In the genomic region with DNA sequence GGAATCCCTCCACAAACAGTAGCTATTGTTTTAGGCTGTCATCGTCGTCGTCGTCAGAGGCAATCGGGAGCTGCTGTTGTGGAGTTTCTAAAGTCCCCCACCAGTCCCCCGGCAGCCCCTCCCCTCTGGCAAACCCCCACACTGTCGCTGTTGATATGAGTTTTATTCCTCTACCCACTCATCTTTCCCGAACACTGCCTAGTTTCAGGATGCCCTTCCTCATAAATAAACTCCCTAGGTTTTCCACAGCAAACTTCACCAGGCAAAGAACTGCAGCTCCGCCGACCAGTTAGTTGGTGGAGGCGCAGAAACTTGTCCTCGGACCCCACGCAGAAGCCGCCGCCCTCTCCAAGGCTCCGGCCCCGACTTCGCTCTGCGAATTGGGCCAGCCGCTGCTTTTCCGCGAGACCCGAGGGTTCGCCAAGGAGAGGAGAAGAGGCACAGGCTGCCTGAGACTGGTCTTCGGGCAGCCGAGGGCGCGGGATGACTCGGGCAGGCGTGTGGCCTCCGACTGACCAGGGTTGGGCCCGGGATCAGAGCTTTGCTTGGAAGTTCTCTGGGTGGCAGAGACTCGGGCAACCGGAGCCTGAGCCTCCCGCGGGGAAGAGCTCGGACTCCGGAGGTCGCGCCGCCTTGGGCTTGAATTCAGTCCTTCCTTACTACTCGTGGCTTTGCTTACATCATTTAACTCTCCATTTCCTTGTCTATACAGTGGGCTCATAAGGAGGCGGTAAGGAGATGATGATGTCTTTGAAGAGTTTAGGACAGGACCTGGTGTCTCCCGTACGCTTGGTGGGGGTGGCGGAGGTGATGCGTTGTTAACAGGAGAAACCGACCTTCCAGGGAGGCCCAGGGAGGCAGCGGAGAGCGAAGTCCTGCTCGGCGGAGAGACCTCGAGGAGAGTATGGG, we compare ENCODE assay signal across 21 cellular contexts. TPM values are rescaled to one million over a fixed set of nuclear protein-coding genes. Genes with fewer than 3 reads are reported as not detected.
DNase-seq lines count a peak whose midpoint lies in the region; ATAC-seq lines count a peak whose summit lies in the region.
"Had no signal": no experiment of that assay in that cellular context is flagged by ENCODE, and none has a peak within 500 bp of the region (broad histone marks: within the 10 kb centered on the region; RNA-seq: fewer than 3 reads in every experiment).

No MANE protein-coding gene starts in this region.

- H3K4me1 Mint-ChIP-seq in activated CD4-positive, alpha-beta T cell treated with anti-CD3 and anti-CD28 coated beads, Interleukin-2, amount 10 ng/mL, durations not matched to agents 24 days and 14 days: peaks cover 7% of the 10 kb centered on the region
- H3K4me1 Mint-ChIP-seq in IgD-negative memory B cell: peaks cover 6 to 14% (median 10%) of the 10 kb centered on the region in 3 donors
- peaks cover 31 to 37% (median 34%) of the 10 kb centered on the region in 3 donors for H3K4me1 Mint-ChIP-seq in T-cell

- intact Hi-C loops in activated CD4-positive, alpha-beta T cell treated with anti-CD3 and anti-CD28 coated beads, Interleukin-2, amount 10 ng/mL, durations not matched to agents 24 days and 14 days (cut with micrococcal nuclease): loop anchor here (1.0 to 10.0 kb wide), 4 partner anchors 10 to 103 kb away; no protein-coding TSS in a partner anchor

- peaks cover 2% of the 10 kb centered on the region for H3K36me3 Mint-ChIP-seq in activated CD4-positive, alpha-beta T cell treated with anti-CD3 and anti-CD28 coated beads, Interleukin-2, amount 10 ng/mL, durations not matched to agents 24 days and 14 days (ENCODE audit: low read depth)
- H3K36me3 Mint-ChIP-seq in IgD-negative memory B cell (no peaks in the 10 kb centered on the region), T-cell (no peaks in the 10 kb centered on the region)

- CTCF ChIA-PET in T-cell (lab: Charles Lee): no interaction called here

- POLR2A ChIA-PET in T-cell (lab: Charles Lee): no interaction called here

- H3K4me3 Mint-ChIP-seq in activated CD4-positive, alpha-beta T cell treated with anti-CD3 and anti-CD28 coated beads, Interleukin-2, amount 10 ng/mL, durations not matched to agents 24 days and 14 days: no peak overlapping the region
- peak overlapping the region in 2 of 4 donors; percentile 70 to 82 for H3K4me3 Mint-ChIP-seq in IgD-negative memory B cell
- H3K4me3 Mint-ChIP-seq in T-cell: peak overlapping the region in 1 of 3 donors; percentile 54

- H3K27me3 Mint-ChIP-seq in activated CD4-positive, alpha-beta T cell treated with anti-CD3 and anti-CD28 coated beads, Interleukin-2, amount 10 ng/mL, durations not matched to agents 24 days and 14 days: peaks cover 88% of the 10 kb centered on the region
- peaks cover 78% of the 10 kb centered on the region for H3K27me3 Mint-ChIP-seq in IgD-negative memory B cell
- peaks cover 89 to 92% of the 10 kb centered on the region in 2 donors for H3K27me3 Mint-ChIP-seq in T-cell

- no peaks in the 10 kb centered on the region for H3K36me3 ChIP-seq in iPS-15b (ENCODE audit: control insufficient read depth, insufficient read depth, low read length)
- H3K36me3 ChIP-seq: brain microvascular endothelial cell, upper lobe of right lung had no signal

- ATAC-seq in HG03175 (IDR thresholded peaks at IDR 0.05; ENCODE audit: unreplicated experiment) (no peak), T-cell (replicated peaks in 1 of 4) (no peak)
- ATAC-seq: esophagus mucosa, upper lobe of right lung had no signal

- H3K27ac Mint-ChIP-seq in activated CD4-positive, alpha-beta T cell treated with anti-CD3 and anti-CD28 coated beads, Interleukin-2, amount 10 ng/mL, durations not matched to agents 24 days and 14 days: peak overlapping the region; percentile 50
- H3K27ac Mint-ChIP-seq in IgD-negative memory B cell: peak overlapping the region; percentile 67 to 90 (median 85)
- no peak overlapping the region for H3K27ac Mint-ChIP-seq in T-cell
- H3K27ac Mint-ChIP-seq: activated naive CD4-positive, alpha-beta T cell treated with anti-CD3 and anti-CD28 coated beads for 36 hours had no signal

- peaks cover 3% of the 10 kb centered on the region for H3K4me1 ChIP-seq in iPS-15b (ENCODE audit: control insufficient read depth, insufficient read depth, low read length)
- H3K4me1 ChIP-seq: upper lobe of right lung had no signal

- H3K9ac ChIP-seq in iPS-15b (ENCODE audit: low read depth, low read length): no peak overlapping the region

- H3K9me3 Mint-ChIP-seq in activated CD4-positive, alpha-beta T cell treated with anti-CD3 and anti-CD28 coated beads, Interleukin-2, amount 10 ng/mL, durations not matched to agents 24 days and 14 days: peaks cover 5% of the 10 kb centered on the region
- peaks cover 0 to 12% (median 11%) of the 10 kb centered on the region in 3 donors for H3K9me3 Mint-ChIP-seq in IgD-negative memory B cell
- no peaks in the 10 kb centered on the region for H3K9me3 Mint-ChIP-seq in T-cell
- H3K9me3 Mint-ChIP-seq: activated naive CD4-positive, alpha-beta T cell treated with anti-CD3 and anti-CD28 coated beads for 36 hours had no signal

- no peaks in the 10 kb centered on the region for H3K9me3 ChIP-seq in iPS-15b (ENCODE audit: control insufficient read depth, insufficient read depth, low read length)
- H3K9me3 ChIP-seq: upper lobe of right lung had no signal

- DNase-seq in activated CD4-positive, alpha-beta T cell treated with anti-CD3 and anti-CD28 coated beads, Interleukin-2, amount 10 ng/mL, durations not matched to agents 24 days and 14 days: peak; percentile 58
- DNase-seq in activated CD4-positive, alpha-beta T cell treated with anti-CD3 and anti-CD28 coated beads, Interleukin-2, amount 50 U/mL, for 4 hours: no peak
- DNase-seq in retina (peak; percentile 53), T-cell (no peak), NCI-H345 treated with DMSO at 0.1 percent for 48 hours (lab: John Stamatoyannopoulos, UW; ENCODE audit: unreplicated experiment) (no peak)
- DNase-seq: activated naive CD4-positive, alpha-beta T cell treated with anti-CD3 and anti-CD28 coated beads for 36 hours; brain microvascular endothelial cell; C1 segment of cervical spinal cord; cortex of kidney; IMR-90; NCI-H2029; NCI-H510A; stimulated activated CD4-positive, alpha-beta T cell treated with anti-CD3 and anti-CD28 coated beads, Interleukin-12 subunit alpha, Interleukin-12 subunit beta, amount 100 ng/mL, for 4 hours; stimulated activated naive CD4-positive, alpha-beta T cell treated with Interleukin-2 at 50 U/mL for 16 hours; upper lobe of right lung had no signal

- H3K27me3 ChIP-seq in iPS-15b (ENCODE audit: control insufficient read depth, insufficient read depth, low read length): peaks cover 99% of the 10 kb centered on the region

- peak overlapping the region; percentile 22 for H3K4me3 ChIP-seq in iPS-15b (ENCODE audit: low read depth, low read length)
- H3K4me3 ChIP-seq: upper lobe of right lung had no signal

RNA-seq across cellular contexts. Expression of gene PDX1, which starts 7.9 kb away (rescaled TPM):
- total RNA-seq in activated CD4-positive, alpha-beta T cell treated with anti-CD3 and anti-CD28 coated beads, Interleukin-2, amount 10 ng/mL, durations not matched to agents 24 days and 14 days: not detected in 2 replicates
- not detected for polyA plus RNA-seq in IgD-negative memory B cell
- total RNA-seq in T-cell: not detected
- total RNA-seq: activated naive CD4-positive, alpha-beta T cell treated with anti-CD3 and anti-CD28 coated beads for 36 hours; esophagus mucosa; IMR-90; pulmonary artery endothelial cell; upper lobe of right lung had no signal
- polyA plus RNA-seq: IMR-90 had no signal

RNA-seq across cellular contexts. Expression of gene CDX2, which starts 41.4 kb away (rescaled TPM):
- not detected in 2 replicates for total RNA-seq in activated CD4-positive, alpha-beta T cell treated with anti-CD3 and anti-CD28 coated beads, Interleukin-2, amount 10 ng/mL, durations not matched to agents 24 days and 14 days
- not detected for polyA plus RNA-seq in IgD-negative memory B cell
- total RNA-seq in T-cell: under 1 TPM in 2 of 5 donors, not detected in 3; 0.09 to 0.35 TPM
- total RNA-seq: activated naive CD4-positive, alpha-beta T cell treated with anti-CD3 and anti-CD28 coated beads for 36 hours; esophagus mucosa; IMR-90; liver; pulmonary artery endothelial cell; upper lobe of right lung had no signal
- polyA plus RNA-seq: IMR-90, liver had no signal

Comparison
In these comparisons a context has a peak if more than half of its experiments do, and no peak if none do; other contexts are left out.
1. DNase-seq: peak in activated CD4-positive, alpha-beta T cell treated with anti-CD3 and anti-CD28 coated beads, Interleukin-2, amount 10 ng/mL, durations not matched to agents 24 days and 14 days (single experiment) and retina (single experiment); none in activated CD4-positive, alpha-beta T cell treated with anti-CD3 and anti-CD28 coated beads, Interleukin-2, amount 50 U/mL, for 4 hours (0 of 2), T-cell (0 of 34) and NCI-H345 treated with DMSO at 0.1 percent for 48 hours (single experiment).
2. H3K27ac Mint-ChIP-seq: peak in activated CD4-positive, alpha-beta T cell treated with anti-CD3 and anti-CD28 coated beads, Interleukin-2, amount 10 ng/mL, durations not matched to agents 24 days and 14 days (single experiment) and IgD-negative memory B cell (3 of 3); none in T-cell (0 of 2).